Comparison of ENCODE assay signal across 10 cellular contexts in genomic region chr1:227343727-227344551, GRCh38. TPM values are rescaled to one million over a fixed set of nuclear protein-coding genes. Genes with fewer than 3 reads are reported as not detected.
DNase-seq lines count a peak whose midpoint lies in the region; TF ChIP-seq lines count a peak whose summit lies in the region.
"Had no signal": no experiment of that assay in that cellular context is flagged by ENCODE, and none has a peak within 500 bp of the region (broad histone marks: within the 10 kb centered on the region; RNA-seq: fewer than 3 reads in every experiment).

No MANE protein-coding gene starts in this region.

- peak; percentile 89 for DNase-seq in GM04503 (ENCODE audit: low read depth)
- DNase-seq in SK-MEL-5 (ENCODE audit: low read depth, low spot score) = peak; percentile 17
- DNase-seq in fibroblast of peridontal ligament (ENCODE audit: extremely low read depth) = peak; percentile 95
- DNase-seq in renal cortical epithelial cell (ENCODE audit: low read depth) = peak; percentile 85
- no peak for DNase-seq in globus pallidus (ENCODE audit: low spot score)
- DNase-seq in NOMO-1 (lab: John Stamatoyannopoulos, UW; ENCODE audit: unreplicated experiment in 2 of 2) = no peak
- no peak for DNase-seq in HK-2 (ENCODE audit: unreplicated experiment)
- no peak for DNase-seq in HEK293T (ENCODE audit: extremely low spot score)
- DNase-seq: cerebellar nuclear complex, T-helper 1 cell had no signal

- CTCF ChIA-PET in HEK293T (lab: Yijun Ruan, JAX) = interaction anchor here (0.6 kb wide), 1 partner anchor 177 kb away, joined by 4 read pairs; no protein-coding TSS in a partner anchor

- in situ Hi-C loops in SK-MEL-5 (cut with HindIII; ENCODE audit: low pct_unique_long_range_greater_than_20kb, low sequenced_read_pairs) = no loop called here

- POLR2A ChIA-PET in HEK293T (lab: Yijun Ruan, JAX) = interaction anchor here (1.7 kb wide), 1 partner anchor 25 kb away, joined by 10 read pairs; the partner anchor contains the start of gene CDC42BPA

TF ChIP-seq in HEK293T, 16 proteins besides CTCF, POLR2A, EP300 and RAD21:
- no peak for TF ChIP-seq PKNOX1 (IDR thresholded peaks at IDR 0.05)
- TF ChIP-seq L3MBTL2 (conservative IDR thresholded peaks at IDR 0.05) = no peak
- no peak for TF ChIP-seq CTBP1 (IDR thresholded peaks at IDR 0.05; ENCODE audit: borderline replicate concordance)
- no peak for TF ChIP-seq FOXK2 (IDR thresholded peaks at IDR 0.05)
- TF ChIP-seq FOXA1 (IDR thresholded peaks at IDR 0.05) = no peak
- TF ChIP-seq TARDBP (IDR thresholded peaks at IDR 0.05) = no peak
- TF ChIP-seq ELF4 (IDR thresholded peaks at IDR 0.05) = no peak
- no peak for TF ChIP-seq LEF1 (IDR thresholded peaks at IDR 0.05; ENCODE audit: borderline replicate concordance)

RNA-seq across cellular contexts. Expression of gene CDC42BPA, which starts 25.6 kb away (rescaled TPM):
- total RNA-seq in SK-MEL-5 (2014; rRNA removed; shearing (Covaris generic)) = 21.1 and 22.1 TPM in 2 replicates
- polyA plus RNA-seq in SK-MEL-5 (2015; cell fraction: cytosol; rRNA removed) = 14.1 and 18.5 TPM in 2 replicates
- polyA plus RNA-seq in SK-MEL-5 (2015; cell fraction: nucleus; rRNA removed) = 13.2 and 14.3 TPM in 2 replicates
- total RNA-seq in renal cortical epithelial cell = 37.2 and 63.5 TPM in 2 replicates

Comparison
In these comparisons a context has a peak if more than half of its experiments do, and no peak if none do; other contexts are left out.
1. DNase-seq: peak in GM04503 (single experiment), SK-MEL-5 (single experiment), fibroblast of peridontal ligament (single experiment) and renal cortical epithelial cell (single experiment); none in globus pallidus (single experiment), NOMO-1 (0 of 2), HK-2 (single experiment) and HEK293T (single experiment).